Comparison of ENCODE assay signal across 8 cellular contexts in genomic region chr6:3751730-3752537, GRCh38. TPM values are rescaled to one million over a fixed set of nuclear protein-coding genes. Genes with fewer than 3 reads are reported as not detected.
DNase-seq lines count a peak whose midpoint lies in the region; ATAC-seq and TF ChIP-seq lines count a peak whose summit lies in the region.

No MANE protein-coding gene starts in this region.

- H3K4me1 ChIP-seq in breast epithelium (peaks cover 0 to 7% of the 10 kb centered on the region in 2 donors), iPS-20b (ENCODE audit: insufficient read depth, low read length) (peaks cover 19% of the 10 kb centered on the region), skeletal muscle satellite cell (ENCODE audit: control insufficient read depth, insufficient read depth, low read length) (peaks cover 25% of the 10 kb centered on the region)

- peak; percentile 60 for ATAC-seq in GM21619 (IDR thresholded peaks at IDR 0.05; ENCODE audit: unreplicated experiment)
- ATAC-seq in HG03457 (IDR thresholded peaks at IDR 0.05; ENCODE audit: unreplicated experiment) = no peak

- H3K36me3 ChIP-seq in breast epithelium (no peaks in the 10 kb centered on the region), iPS-20b (ENCODE audit: insufficient read depth, low read depth, low read length) (no peaks in the 10 kb centered on the region), skeletal muscle satellite cell (ENCODE audit: insufficient read depth, low read length) (peaks cover 26% of the 10 kb centered on the region)

- H3K9ac ChIP-seq in iPS-20b (ENCODE audit: low read depth, low read length) = 0 out of 2 replicates have a peak overlapping the region, but pooled peaks have one; percentile 7
- peak overlapping the region; percentile 97 for H3K9ac ChIP-seq in skeletal muscle satellite cell (ENCODE audit: low read depth, low read length)

- intact Hi-C loops in breast epithelium (cut with DNase I; ENCODE audit: low total_unique reads) = loop anchor here (1.0 kb wide), 1 partner anchor 73 kb away; no protein-coding TSS in a partner anchor

- H3K4me3 ChIP-seq in WI38 (ENCODE audit: low read depth, low read length) = peak overlapping the region; percentile 88
- H3K4me3 ChIP-seq in breast epithelium = peak overlapping the region; percentile 89 to 99 (median 95)
- peak overlapping the region; percentile 66 for H3K4me3 ChIP-seq in iPS-20b (ENCODE audit: low read length)
- peak overlapping the region; percentile 94 for H3K4me3 ChIP-seq in skeletal muscle satellite cell (ENCODE audit: low read length)

- H3K27me3 ChIP-seq in breast epithelium (no peaks in the 10 kb centered on the region), iPS-20b (ENCODE audit: insufficient read depth, low read length) (peaks cover 65% of the 10 kb centered on the region), skeletal muscle satellite cell (ENCODE audit: control insufficient read depth, insufficient read depth, low read length) (no peaks in the 10 kb centered on the region)

- H3K9me3 ChIP-seq in breast epithelium (no peaks in the 10 kb centered on the region), iPS-20b (ENCODE audit: insufficient read depth, low read depth, low read length) (no peaks in the 10 kb centered on the region), skeletal muscle satellite cell (replicated peaks; ENCODE audit: low read length) (no peaks in the 10 kb centered on the region)

- H3K4me2 ChIP-seq in skeletal muscle satellite cell (ENCODE audit: low read length) = peak overlapping the region; percentile 93

- peak; percentile 30; the same call in 1 of the 2 replicates for TF ChIP-seq CTCF in WI38 (IDR thresholded peaks at IDR 0.05; ENCODE audit: low read depth, low read length)
- peak in 2 of 3 donors; percentile 42 to 50 for TF ChIP-seq CTCF in breast epithelium (IDR thresholded peaks at IDR 0.05)

- DNase-seq in EH (ENCODE audit: low read depth) = peak; percentile 94
- peak; percentile 57 for DNase-seq in KBM-7
- DNase-seq in breast epithelium (ENCODE audit: low spot score in 2 of 2) = peak; percentile 86 to 91

- TF ChIP-seq POLR2A in breast epithelium (IDR thresholded peaks at IDR 0.05) = peak; percentile 7

- in situ Hi-C loops in KBM-7 (cut with MboI; ENCODE audit: low pct_unique_long_range_greater_than_20kb, low sequenced_read_pairs) = no loop called here

- peak overlapping the region; percentile 98 to 99 for H3K27ac ChIP-seq in breast epithelium
- H3K27ac ChIP-seq in iPS-20b (ENCODE audit: low read length) = no peak overlapping the region

RNA-seq across cellular contexts. Expression of gene PXDC1, which starts 0.4 kb away (rescaled TPM):
- total RNA-seq in breast epithelium = 100 to 1,000 TPM in 1 of 3 donors, 10 to 100 TPM in 2; 86.2 to 122 (median 88.0) TPM
- 31.2 and 33.6 TPM in 2 replicates for total RNA-seq in skeletal muscle satellite cell (2012; rRNA removed)
